8 cellular contexts compared by ENCODE assay signal in genomic region chr1:23018661-23019093, GRCh38. TPM values are rescaled to one million over a fixed set of nuclear protein-coding genes. Genes with fewer than 3 reads are reported as not detected.
DNase-seq lines count a peak whose midpoint lies in the region; ATAC-seq and TF ChIP-seq lines count a peak whose summit lies in the region.

No MANE protein-coding gene starts in this region.

- peaks cover 28% of the 10 kb centered on the region for H3K4me1 Mint-ChIP-seq in activated CD4-positive, alpha-beta T cell treated with anti-CD3 and anti-CD28 coated beads, Interleukin-2, amount 10 ng/mL, durations not matched to agents 24 days and 14 days
- peaks cover 8% of the 10 kb centered on the region for H3K4me1 Mint-ChIP-seq in progenitor cell of endocrine pancreas (ENCODE audit: low read depth)

- 43% methylated on average over 10 of the region's 10 CpGs for WGBS in SK-N-SH (ENCODE audit: low lambda C conversion rate)

- H3K4me3 ChIP-seq in SK-N-SH (ENCODE audit: low read depth in 2 of 2, low read length in 1 of 2) (peak overlapping the region; percentile 75 to 98), fibroblast of pulmonary artery (replicated peaks; ENCODE audit: low read depth, low read length) (peak overlapping the region; percentile 89)

- TF ChIP-seq EP300 in SK-N-SH (IDR thresholded peaks at IDR 0.05; ENCODE audit: borderline replicate concordance in 1 of 2, low read depth in 1 of 2, low read length in 1 of 2) = no peak

- ATAC-seq in HG02678 (IDR thresholded peaks at IDR 0.05; ENCODE audit: unreplicated experiment) = no peak
- no peak for ATAC-seq in GM18867 (IDR thresholded peaks at IDR 0.05; ENCODE audit: unreplicated experiment)

- H3K36me3 Mint-ChIP-seq in activated CD4-positive, alpha-beta T cell treated with anti-CD3 and anti-CD28 coated beads, Interleukin-2, amount 10 ng/mL, durations not matched to agents 24 days and 14 days (ENCODE audit: low read depth) = peaks cover 21% of the 10 kb centered on the region
- H3K36me3 Mint-ChIP-seq in progenitor cell of endocrine pancreas (ENCODE audit: insufficient read depth) = peaks cover 18% of the 10 kb centered on the region

- H3K79me2 ChIP-seq in SK-N-SH (ENCODE audit: insufficient read depth) = peaks cover 43% of the 10 kb centered on the region

- H3K27ac Mint-ChIP-seq in activated CD4-positive, alpha-beta T cell treated with anti-CD3 and anti-CD28 coated beads, Interleukin-2, amount 10 ng/mL, durations not matched to agents 24 days and 14 days = peak overlapping the region; percentile 93
- peak overlapping the region; percentile 98 for H3K27ac Mint-ChIP-seq in progenitor cell of endocrine pancreas

- no peaks in the 10 kb centered on the region for H3K9me3 ChIP-seq in SK-N-SH

- H2AFZ ChIP-seq in SK-N-SH (ENCODE audit: low read depth) = peak overlapping the region; percentile 97

- peak overlapping the region; percentile 68 to 83 for H3K27ac ChIP-seq in SK-N-SH (ENCODE audit: low read depth in 2 of 2, low read length in 1 of 2)

- no peaks in the 10 kb centered on the region for H3K9me2 ChIP-seq in SK-N-SH

- H3F3A ChIP-seq in SK-N-SH (replicated peaks; ENCODE audit: insufficient read depth) = peaks cover 2% of the 10 kb centered on the region

- H3K36me3 ChIP-seq in SK-N-SH (replicated peaks in 1 of 2; ENCODE audit: control insufficient read depth in 1 of 2, insufficient read depth in 2 of 2, low read length in 1 of 2) = peaks cover 0 to 10% of the 10 kb centered on the region in 2 experiments

- H3K9me3 Mint-ChIP-seq in activated CD4-positive, alpha-beta T cell treated with anti-CD3 and anti-CD28 coated beads, Interleukin-2, amount 10 ng/mL, durations not matched to agents 24 days and 14 days = peaks cover 6% of the 10 kb centered on the region
- H3K9me3 Mint-ChIP-seq in progenitor cell of endocrine pancreas (ENCODE audit: low read depth) = peaks cover 8% of the 10 kb centered on the region

- intact Hi-C loops in activated CD4-positive, alpha-beta T cell treated with anti-CD3 and anti-CD28 coated beads, Interleukin-2, amount 10 ng/mL, durations not matched to agents 24 days and 14 days (cut with micrococcal nuclease) = no loop called here
- intact Hi-C loops in posterior cingulate gyrus (cut with DNase I) = no loop called here

- POLR2A ChIA-PET in SK-N-SH (lab: Yijun Ruan, JAX) = interaction anchor here (1.0 to 1.4 kb wide), 3 partner anchors 8 to 55 kb away, joined by 3 read pairs; no protein-coding TSS in a partner anchor

- no peak for DNase-seq in activated CD4-positive, alpha-beta T cell treated with anti-CD3 and anti-CD28 coated beads, Interleukin-2, amount 10 ng/mL, durations not matched to agents 24 days and 14 days
- no peak for DNase-seq in activated CD4-positive, alpha-beta T cell treated with anti-CD3 and anti-CD28 coated beads, Interleukin-2, amount 50 U/mL, for 48 hours
- DNase-seq in SK-N-SH = peak; percentile 73
- no peak for DNase-seq in fibroblast of pulmonary artery (ENCODE audit: low read depth)
- no peak for DNase-seq in progenitor cell of endocrine pancreas (ENCODE audit: low spot score, unreplicated experiment)
- no peak for DNase-seq in posterior cingulate gyrus

- H3K4me2 ChIP-seq in SK-N-SH = peak overlapping the region; percentile 81

- H4K20me1 ChIP-seq in SK-N-SH (ENCODE audit: insufficient read depth) = peaks cover 20% of the 10 kb centered on the region

- TF ChIP-seq CTCF in SK-N-SH (IDR thresholded peaks at IDR 0.05) (no peak), fibroblast of pulmonary artery (IDR thresholded peaks at IDR 0.05; ENCODE audit: low read length, missing control alignments) (no peak), progenitor cell of endocrine pancreas (IDR thresholded peaks at IDR 0.05; ENCODE audit: unreplicated experiment) (no peak)

- H3K27me3 ChIP-seq in SK-N-SH (ENCODE audit: insufficient read depth) = no peaks in the 10 kb centered on the region

- H3K9ac ChIP-seq in SK-N-SH = peak overlapping the region; percentile 95

- no peaks in the 10 kb centered on the region for H3K4me1 ChIP-seq in SK-N-SH (ENCODE audit: control insufficient read depth in 1 of 2, insufficient read depth in 2 of 2, low read depth in 1 of 2, low read length in 1 of 2)

- CTCF ChIA-PET in SK-N-SH (lab: Yijun Ruan, JAX) = interaction anchor here (2.8 kb wide), 1 partner anchor 166 kb away, joined by 16 read pairs; no protein-coding TSS in a partner anchor

- H3K4me3 Mint-ChIP-seq in activated CD4-positive, alpha-beta T cell treated with anti-CD3 and anti-CD28 coated beads, Interleukin-2, amount 10 ng/mL, durations not matched to agents 24 days and 14 days = peak overlapping the region; percentile 96
- peak overlapping the region; percentile 86 for H3K4me3 Mint-ChIP-seq in progenitor cell of endocrine pancreas (ENCODE audit: low read depth)

- TF ChIP-seq RAD21 in SK-N-SH (IDR thresholded peaks at IDR 0.05; ENCODE audit: low read length) = no peak

- H3K27me3 Mint-ChIP-seq in activated CD4-positive, alpha-beta T cell treated with anti-CD3 and anti-CD28 coated beads, Interleukin-2, amount 10 ng/mL, durations not matched to agents 24 days and 14 days = peaks cover 3% of the 10 kb centered on the region
- no peaks in the 10 kb centered on the region for H3K27me3 Mint-ChIP-seq in progenitor cell of endocrine pancreas

TF ChIP-seq in SK-N-SH, 30 proteins besides CTCF, POLR2A, EP300 and RAD21:
- TF ChIP-seq GATA2 (CRISPR knock-in tag; IDR thresholded peaks at IDR 0.05) (no peak), POLR2AphosphoS5 (IDR thresholded peaks at IDR 0.05; ENCODE audit: low read depth, low read length) (no peak), FOXM1 (IDR thresholded peaks at IDR 0.05; ENCODE audit: low read depth) (no peak), NFIC (IDR thresholded peaks at IDR 0.05; ENCODE audit: borderline replicate concordance) (no peak), SIN3A (IDR thresholded peaks at IDR 0.05; ENCODE audit: borderline replicate concordance, low read depth, low read length) (no peak)

RNA-seq across cellular contexts. Expression of gene KDM1A, which starts 0.6 kb away (rescaled TPM):
- 86.6 and 91.2 TPM in 2 replicates for total RNA-seq in activated CD4-positive, alpha-beta T cell treated with anti-CD3 and anti-CD28 coated beads, Interleukin-2, amount 10 ng/mL, durations not matched to agents 24 days and 14 days
- 71.0 and 78.5 TPM in 2 replicates for polyA plus RNA-seq in SK-N-SH (2012; rRNA removed)
- 69.1 and 70.9 TPM in 2 replicates for polyA plus RNA-seq in SK-N-SH (2012; cell fraction: cytosol; rRNA removed)
- polyA plus RNA-seq in SK-N-SH (2012; cell fraction: nucleus; rRNA removed) = 76.0 and 95.0 TPM in 2 replicates
- total RNA-seq in progenitor cell of endocrine pancreas = 190 and 197 TPM in 2 replicates

RNA-seq across cellular contexts. Expression of gene TEX46, which starts 3.0 kb away (rescaled TPM):
- not detected in 2 replicates for total RNA-seq in activated CD4-positive, alpha-beta T cell treated with anti-CD3 and anti-CD28 coated beads, Interleukin-2, amount 10 ng/mL, durations not matched to agents 24 days and 14 days
- 0.20 TPM in 1 of 2 replicates, not detected in the other for polyA plus RNA-seq in SK-N-SH (2012; rRNA removed)
- polyA plus RNA-seq in SK-N-SH (2012; cell fraction: cytosol; rRNA removed) = not detected in 2 replicates
- polyA plus RNA-seq in SK-N-SH (2012; cell fraction: nucleus; rRNA removed) = 0.39 and 0.59 TPM in 2 replicates
- not detected in 2 replicates for total RNA-seq in progenitor cell of endocrine pancreas

RNA-seq across cellular contexts. Expression of gene LACTBL1, which starts 46.0 kb away (rescaled TPM):
- not detected in 2 replicates for total RNA-seq in activated CD4-positive, alpha-beta T cell treated with anti-CD3 and anti-CD28 coated beads, Interleukin-2, amount 10 ng/mL, durations not matched to agents 24 days and 14 days
- polyA plus RNA-seq in SK-N-SH (2012; rRNA removed) = not detected in 2 replicates
- polyA plus RNA-seq in SK-N-SH (2012; cell fraction: cytosol; rRNA removed) = not detected in 2 replicates
- polyA plus RNA-seq in SK-N-SH (2012; cell fraction: nucleus; rRNA removed) = not detected in 2 replicates
- total RNA-seq in progenitor cell of endocrine pancreas = not detected in 2 replicates
